ENCODE assay signal across 8 cellular contexts in genomic region chr5:142324377-142324870, GRCh38. TPM values are rescaled to one million over a fixed set of nuclear protein-coding genes. Genes with fewer than 3 reads are reported as not detected.
DNase-seq lines count a peak whose midpoint lies in the region; ATAC-seq and TF ChIP-seq lines count a peak whose summit lies in the region.

No MANE protein-coding gene starts in this region.

- H3K4me3 ChIP-seq in WERI-Rb-1 (ENCODE audit: low read depth, low read length) (peak overlapping the region; percentile 46), prostate gland (peak overlapping the region; percentile 52 to 53)

- intact Hi-C loops in prostate gland (cut with DNase I) = loop anchor here (10.0 kb wide), 1 partner anchor 220 kb away; no protein-coding TSS in a partner anchor

- H3K36me3 ChIP-seq in WERI-Rb-1 (no peaks in the 10 kb centered on the region), prostate gland (no peaks in the 10 kb centered on the region)

- no peak for DNase-seq in WERI-Rb-1
- DNase-seq in foreskin keratinocyte = no peak
- DNase-seq in prostate gland (ENCODE audit: low spot score) = no peak
- DNase-seq in globus pallidus (ENCODE audit: low spot score) = no peak
- DNase-seq in HuH-7.5 (ENCODE audit: low spot score) = no peak

- ATAC-seq in GM19025 (IDR thresholded peaks at IDR 0.05; ENCODE audit: low read depth, unreplicated experiment) = peak; percentile 46
- ATAC-seq in HG03175 (IDR thresholded peaks at IDR 0.05; ENCODE audit: unreplicated experiment) = peak; percentile 46
- peak; percentile 14 for ATAC-seq in foreskin keratinocyte

- no peaks in the 10 kb centered on the region for H3K9me3 ChIP-seq in WERI-Rb-1 (ENCODE audit: severe bottlenecking)
- H3K9me3 ChIP-seq in prostate gland = no peaks in the 10 kb centered on the region

- 2% methylated on average over 36 of the region's 42 CpGs for WGBS in prostate gland

- H3K27ac ChIP-seq in C4-2B (no peak overlapping the region), WERI-Rb-1 (no peak overlapping the region), foreskin keratinocyte (peak overlapping the region; percentile 60), prostate gland (peak overlapping the region; percentile 75 to 77)

- peaks cover 8% of the 10 kb centered on the region for H3K27me3 ChIP-seq in WERI-Rb-1 (ENCODE audit: insufficient read depth, low read depth, severe bottlenecking)
- H3K27me3 ChIP-seq in foreskin keratinocyte = no peaks in the 10 kb centered on the region
- H3K27me3 ChIP-seq in prostate gland (replicated peaks; ENCODE audit: insufficient read depth) = no peaks in the 10 kb centered on the region

- H3K4me1 ChIP-seq in foreskin keratinocyte (peaks cover 42% of the 10 kb centered on the region), prostate gland (replicated peaks) (no peaks in the 10 kb centered on the region)

- peak; percentile 60 for TF ChIP-seq CTCF in C4-2B (conservative IDR thresholded peaks at IDR 0.05)
- no peak for TF ChIP-seq CTCF in WERI-Rb-1 (IDR thresholded peaks at IDR 0.05; ENCODE audit: low read depth, low read length)
- no peak for TF ChIP-seq CTCF in foreskin keratinocyte (conservative IDR thresholded peaks at IDR 0.05)
- peak in 1 of 4 experiments; percentile 36 for TF ChIP-seq CTCF in prostate gland (IDR thresholded peaks at IDR 0.05)

- TF ChIP-seq POLR2A in prostate gland (IDR thresholded peaks at IDR 0.05) = no peak

RNA-seq across cellular contexts. Expression of gene SPRY4, which starts 0.4 kb away (rescaled TPM):
- 25.6 and 31.6 TPM in 2 replicates for total RNA-seq in foreskin keratinocyte
- polyA plus RNA-seq in foreskin keratinocyte = 8.3 and 8.9 TPM in 2 replicates
- total RNA-seq in prostate gland = 10 to 100 TPM in 1 of 2 donors, 1 to 10 TPM in 1; 7.5 to 11.5 TPM

Comparison
In these comparisons a context has a peak if more than half of its experiments do, and no peak if none do; other contexts are left out.
1. H3K27ac ChIP-seq: peak in foreskin keratinocyte (single experiment) and prostate gland (2 of 2); none in C4-2B (single experiment) and WERI-Rb-1 (single experiment).
2. Peak in every context shown above with its lines, with median percentiles within 50 percentile points of each other: ATAC-seq.